In the genomic region with DNA sequence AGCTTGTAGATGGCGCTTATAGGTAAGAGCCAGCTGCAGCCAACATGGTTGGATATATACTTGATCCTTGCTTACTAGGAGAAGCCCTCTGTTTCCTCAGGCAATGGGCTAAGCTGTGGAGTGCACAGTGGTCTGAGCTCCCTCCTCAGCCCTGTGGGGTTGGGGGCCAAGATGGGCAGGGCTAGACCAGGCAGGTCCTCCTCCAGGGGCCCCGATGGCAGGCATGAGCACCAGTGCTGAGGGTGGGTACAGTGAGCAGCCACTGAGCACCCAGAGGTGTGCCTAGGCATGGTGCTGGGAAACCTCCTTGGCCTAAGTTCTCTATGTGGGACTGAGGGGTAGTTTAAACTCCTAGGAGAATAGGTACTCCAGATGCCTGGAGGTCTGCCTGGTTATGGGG, we compare ENCODE assay signal across 2 cellular contexts.
TF ChIP-seq lines count a peak whose summit lies in the region.

No MANE protein-coding gene starts in this region.

TF ChIP-seq in SK-N-SH treated with all-trans-retinoic acid at 6 μM for 48 hours, 23 proteins besides CTCF, POLR2A, EP300 and RAD21 (continued from another document):
- TF ChIP-seq, protein P1, sequence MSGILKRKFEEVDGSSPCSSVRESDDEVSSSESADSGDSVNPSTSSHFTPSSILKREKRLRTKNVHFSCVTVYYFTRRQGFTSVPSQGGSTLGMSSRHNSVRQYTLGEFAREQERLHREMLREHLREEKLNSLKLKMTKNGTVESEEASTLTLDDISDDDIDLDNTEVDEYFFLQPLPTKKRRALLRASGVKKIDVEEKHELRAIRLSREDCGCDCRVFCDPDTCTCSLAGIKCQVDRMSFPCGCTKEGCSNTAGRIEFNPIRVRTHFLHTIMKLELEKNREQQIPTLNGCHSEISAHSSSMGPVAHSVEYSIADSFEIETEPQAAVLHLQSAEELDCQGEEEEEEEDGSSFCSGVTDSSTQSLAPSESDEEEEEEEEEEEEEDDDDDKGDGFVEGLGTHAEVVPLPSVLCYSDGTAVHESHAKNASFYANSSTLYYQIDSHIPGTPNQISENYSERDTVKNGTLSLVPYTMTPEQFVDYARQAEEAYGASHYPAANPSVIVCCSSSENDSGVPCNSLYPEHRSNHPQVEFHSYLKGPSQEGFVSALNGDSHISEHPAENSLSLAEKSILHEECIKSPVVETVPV (CRISPR knock-in tag; IDR thresholded peaks at IDR 0.05): no peak
- TF ChIP-seq RARB (CRISPR knock-in tag; IDR thresholded peaks at IDR 0.05) (no peak), TCF4 (CRISPR knock-in tag; IDR thresholded peaks at IDR 0.05; ENCODE audit: borderline replicate concordance) (no peak), ZNF565 (CRISPR knock-in tag; conservative IDR thresholded peaks at IDR 0.05; ENCODE audit: low read depth) (no peak), ARNTL (CRISPR knock-in tag; IDR thresholded peaks at IDR 0.05; ENCODE audit: borderline replicate concordance, low read depth) (no peak), ZFP30 (CRISPR knock-in tag; IDR thresholded peaks at IDR 0.05) (no peak), ZNF8 (CRISPR knock-in tag; IDR thresholded peaks at IDR 0.05) (no peak), ZFP3 (CRISPR knock-in tag; IDR thresholded peaks at IDR 0.05) (no peak), CSDC2 (CRISPR knock-in tag; IDR thresholded peaks at IDR 0.05) (no peak), ZC3H10 (CRISPR knock-in tag; IDR thresholded peaks at IDR 0.05) (no peak), SNAI2 (CRISPR knock-in tag; IDR thresholded peaks at IDR 0.05) (no peak), ZNF70 (CRISPR knock-in tag; IDR thresholded peaks at IDR 0.05) (no peak), GLIS3 (CRISPR knock-in tag; IDR thresholded peaks at IDR 0.05) (no peak), TOX (CRISPR knock-in tag; IDR thresholded peaks at IDR 0.05; ENCODE audit: borderline replicate concordance) (no peak), ISL1 (CRISPR knock-in tag; IDR thresholded peaks at IDR 0.05) (no peak), ESRRG (CRISPR knock-in tag; IDR thresholded peaks at IDR 0.05) (no peak)
- TF ChIP-seq, protein P2, sequence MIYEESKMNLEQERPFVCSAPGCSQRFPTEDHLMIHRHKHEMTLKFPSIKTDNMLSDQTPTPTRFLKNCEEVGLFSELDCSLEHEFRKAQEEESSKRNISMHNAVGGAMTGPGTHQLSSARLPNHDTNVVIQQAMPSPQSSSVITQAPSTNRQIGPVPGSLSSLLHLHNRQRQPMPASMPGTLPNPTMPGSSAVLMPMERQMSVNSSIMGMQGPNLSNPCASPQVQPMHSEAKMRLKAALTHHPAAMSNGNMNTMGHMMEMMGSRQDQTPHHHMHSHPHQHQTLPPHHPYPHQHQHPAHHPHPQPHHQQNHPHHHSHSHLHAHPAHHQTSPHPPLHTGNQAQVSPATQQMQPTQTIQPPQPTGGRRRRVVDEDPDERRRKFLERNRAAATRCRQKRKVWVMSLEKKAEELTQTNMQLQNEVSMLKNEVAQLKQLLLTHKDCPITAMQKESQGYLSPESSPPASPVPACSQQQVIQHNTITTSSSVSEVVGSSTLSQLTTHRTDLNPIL (CRISPR knock-in tag; IDR thresholded peaks at IDR 0.05; ENCODE audit: low read depth): no peak
- TF ChIP-seq, protein P3, sequence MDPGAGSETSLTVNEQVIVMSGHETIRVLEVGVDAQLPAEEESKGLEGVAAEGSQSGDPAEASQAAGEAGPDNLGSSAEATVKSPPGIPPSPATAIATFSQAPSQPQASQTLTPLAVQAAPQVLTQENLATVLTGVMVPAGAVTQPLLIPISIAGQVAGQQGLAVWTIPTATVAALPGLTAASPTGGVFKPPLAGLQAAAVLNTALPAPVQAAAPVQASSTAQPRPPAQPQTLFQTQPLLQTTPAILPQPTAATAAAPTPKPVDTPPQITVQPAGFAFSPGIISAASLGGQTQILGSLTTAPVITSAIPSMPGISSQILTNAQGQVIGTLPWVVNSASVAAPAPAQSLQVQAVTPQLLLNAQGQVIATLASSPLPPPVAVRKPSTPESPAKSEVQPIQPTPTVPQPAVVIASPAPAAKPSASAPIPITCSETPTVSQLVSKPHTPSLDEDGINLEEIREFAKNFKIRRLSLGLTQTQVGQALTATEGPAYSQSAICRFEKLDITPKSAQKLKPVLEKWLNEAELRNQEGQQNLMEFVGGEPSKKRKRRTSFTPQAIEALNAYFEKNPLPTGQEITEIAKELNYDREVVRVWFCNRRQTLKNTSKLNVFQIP (CRISPR knock-in tag; IDR thresholded peaks at IDR 0.05; ENCODE audit: borderline replicate concordance, low read depth): no peak
- TF ChIP-seq, protein P4, sequence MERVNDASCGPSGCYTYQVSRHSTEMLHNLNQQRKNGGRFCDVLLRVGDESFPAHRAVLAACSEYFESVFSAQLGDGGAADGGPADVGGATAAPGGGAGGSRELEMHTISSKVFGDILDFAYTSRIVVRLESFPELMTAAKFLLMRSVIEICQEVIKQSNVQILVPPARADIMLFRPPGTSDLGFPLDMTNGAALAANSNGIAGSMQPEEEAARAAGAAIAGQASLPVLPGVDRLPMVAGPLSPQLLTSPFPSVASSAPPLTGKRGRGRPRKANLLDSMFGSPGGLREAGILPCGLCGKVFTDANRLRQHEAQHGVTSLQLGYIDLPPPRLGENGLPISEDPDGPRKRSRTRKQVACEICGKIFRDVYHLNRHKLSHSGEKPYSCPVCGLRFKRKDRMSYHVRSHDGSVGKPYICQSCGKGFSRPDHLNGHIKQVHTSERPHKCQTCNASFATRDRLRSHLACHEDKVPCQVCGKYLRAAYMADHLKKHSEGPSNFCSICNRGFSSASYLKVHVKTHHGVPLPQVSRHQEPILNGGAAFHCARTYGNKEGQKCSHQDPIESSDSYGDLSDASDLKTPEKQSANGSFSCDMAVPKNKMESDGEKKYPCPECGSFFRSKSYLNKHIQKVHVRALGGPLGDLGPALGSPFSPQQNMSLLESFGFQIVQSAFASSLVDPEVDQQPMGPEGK (CRISPR knock-in tag; IDR thresholded peaks at IDR 0.05; ENCODE audit: borderline replicate concordance): no peak

TF ChIP-seq in SK-N-SH, 30 proteins besides CTCF, POLR2A, EP300 and RAD21 (continued from another document):
- TF ChIP-seq, protein P5, sequence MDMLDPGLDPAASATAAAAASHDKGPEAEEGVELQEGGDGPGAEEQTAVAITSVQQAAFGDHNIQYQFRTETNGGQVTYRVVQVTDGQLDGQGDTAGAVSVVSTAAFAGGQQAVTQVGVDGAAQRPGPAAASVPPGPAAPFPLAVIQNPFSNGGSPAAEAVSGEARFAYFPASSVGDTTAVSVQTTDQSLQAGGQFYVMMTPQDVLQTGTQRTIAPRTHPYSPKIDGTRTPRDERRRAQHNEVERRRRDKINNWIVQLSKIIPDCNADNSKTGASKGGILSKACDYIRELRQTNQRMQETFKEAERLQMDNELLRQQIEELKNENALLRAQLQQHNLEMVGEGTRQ (IDR thresholded peaks at IDR 0.05; ENCODE audit: borderline replicate concordance, low read depth, low read length): no peak
- TF ChIP-seq, protein P6, sequence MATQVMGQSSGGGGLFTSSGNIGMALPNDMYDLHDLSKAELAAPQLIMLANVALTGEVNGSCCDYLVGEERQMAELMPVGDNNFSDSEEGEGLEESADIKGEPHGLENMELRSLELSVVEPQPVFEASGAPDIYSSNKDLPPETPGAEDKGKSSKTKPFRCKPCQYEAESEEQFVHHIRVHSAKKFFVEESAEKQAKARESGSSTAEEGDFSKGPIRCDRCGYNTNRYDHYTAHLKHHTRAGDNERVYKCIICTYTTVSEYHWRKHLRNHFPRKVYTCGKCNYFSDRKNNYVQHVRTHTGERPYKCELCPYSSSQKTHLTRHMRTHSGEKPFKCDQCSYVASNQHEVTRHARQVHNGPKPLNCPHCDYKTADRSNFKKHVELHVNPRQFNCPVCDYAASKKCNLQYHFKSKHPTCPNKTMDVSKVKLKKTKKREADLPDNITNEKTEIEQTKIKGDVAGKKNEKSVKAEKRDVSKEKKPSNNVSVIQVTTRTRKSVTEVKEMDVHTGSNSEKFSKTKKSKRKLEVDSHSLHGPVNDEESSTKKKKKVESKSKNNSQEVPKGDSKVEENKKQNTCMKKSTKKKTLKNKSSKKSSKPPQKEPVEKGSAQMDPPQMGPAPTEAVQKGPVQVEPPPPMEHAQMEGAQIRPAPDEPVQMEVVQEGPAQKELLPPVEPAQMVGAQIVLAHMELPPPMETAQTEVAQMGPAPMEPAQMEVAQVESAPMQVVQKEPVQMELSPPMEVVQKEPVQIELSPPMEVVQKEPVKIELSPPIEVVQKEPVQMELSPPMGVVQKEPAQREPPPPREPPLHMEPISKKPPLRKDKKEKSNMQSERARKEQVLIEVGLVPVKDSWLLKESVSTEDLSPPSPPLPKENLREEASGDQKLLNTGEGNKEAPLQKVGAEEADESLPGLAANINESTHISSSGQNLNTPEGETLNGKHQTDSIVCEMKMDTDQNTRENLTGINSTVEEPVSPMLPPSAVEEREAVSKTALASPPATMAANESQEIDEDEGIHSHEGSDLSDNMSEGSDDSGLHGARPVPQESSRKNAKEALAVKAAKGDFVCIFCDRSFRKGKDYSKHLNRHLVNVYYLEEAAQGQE (IDR thresholded peaks at IDR 0.05; ENCODE audit: low read depth, low read length): no peak
- TF ChIP-seq, protein P7, sequence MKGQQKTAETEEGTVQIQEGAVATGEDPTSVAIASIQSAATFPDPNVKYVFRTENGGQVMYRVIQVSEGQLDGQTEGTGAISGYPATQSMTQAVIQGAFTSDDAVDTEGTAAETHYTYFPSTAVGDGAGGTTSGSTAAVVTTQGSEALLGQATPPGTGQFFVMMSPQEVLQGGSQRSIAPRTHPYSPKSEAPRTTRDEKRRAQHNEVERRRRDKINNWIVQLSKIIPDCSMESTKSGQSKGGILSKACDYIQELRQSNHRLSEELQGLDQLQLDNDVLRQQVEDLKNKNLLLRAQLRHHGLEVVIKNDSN (IDR thresholded peaks at IDR 0.05; ENCODE audit: borderline replicate concordance, low read depth): no peak
- TF ChIP-seq GABPA (IDR thresholded peaks at IDR 0.05; ENCODE audit: low read depth): no peak
- no peak for TF ChIP-seq MEF2A (IDR thresholded peaks at IDR 0.05; ENCODE audit: borderline replicate concordance, low read depth)
- TF ChIP-seq EZH2phosphoT487 (IDR thresholded peaks at IDR 0.05; ENCODE audit: borderline replicate concordance, low read depth): no peak
- no peak for TF ChIP-seq POLR2AphosphoS5 (IDR thresholded peaks at IDR 0.05; ENCODE audit: low read depth, low read length)
- TF ChIP-seq NFIC (IDR thresholded peaks at IDR 0.05; ENCODE audit: borderline replicate concordance): no peak
